In the genomic region with DNA sequence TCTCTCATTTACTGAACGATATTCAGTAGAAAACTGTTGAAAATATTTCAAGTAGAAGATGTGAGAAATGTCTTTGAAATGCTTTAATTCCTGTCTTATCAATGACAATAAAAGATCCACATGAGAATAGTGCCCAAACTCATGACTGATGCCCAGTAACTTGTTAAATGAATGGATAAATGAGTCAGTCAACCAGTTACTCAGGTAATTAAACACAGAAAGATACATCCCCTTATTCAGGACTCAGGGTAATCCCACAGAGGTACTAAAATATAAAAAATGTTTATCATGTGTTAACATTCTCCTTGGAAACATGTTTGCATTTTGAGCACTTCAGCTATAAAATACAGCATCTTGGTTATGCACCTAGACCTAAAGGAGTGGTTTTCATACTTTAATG, we compare ENCODE assay signal across 22 cellular contexts.
DNase-seq lines count a peak whose midpoint lies in the region; ATAC-seq and TF ChIP-seq lines count a peak whose summit lies in the region.
"Had no signal": no experiment of that assay in that cellular context is flagged by ENCODE, and none has a peak within 500 bp of the region (broad histone marks: within the 10 kb centered on the region; RNA-seq: fewer than 3 reads in every experiment).

No MANE protein-coding gene starts in this region.

- peaks cover 50% of the 10 kb centered on the region for H3K36me3 Mint-ChIP-seq in activated T-cell treated with anti-CD3 and anti-CD28 coated beads, Interleukin-2, amount 50 U/mL, for 4 hours (ENCODE audit: insufficient read depth)

- TF ChIP-seq CTCF in coronary artery (IDR thresholded peaks at IDR 0.05) (no peak), gastrocnemius medialis (IDR thresholded peaks at IDR 0.05 in 4 of 5, conservative IDR thresholded peaks at IDR 0.05 in 1 of 5) (no peak), testis (IDR thresholded peaks at IDR 0.05) (no peak)

- intact Hi-C loops in gastrocnemius medialis (cut with DNase I; ENCODE audit: low total_unique reads) (no loop called here), testis (cut with DNase I; ENCODE audit: low total_unique reads) (no loop called here)

- H3K4me1 Mint-ChIP-seq in activated T-cell treated with anti-CD3 and anti-CD28 coated beads, Interleukin-2, amount 50 U/mL, for 4 hours (ENCODE audit: low read depth) = peaks cover 77% of the 10 kb centered on the region

- H4K20me1 ChIP-seq in GM23248 (ENCODE audit: insufficient read depth) = no peaks in the 10 kb centered on the region

- H3K4me3 ChIP-seq in GM23248 (no peak overlapping the region), coronary artery (no peak overlapping the region), gastrocnemius medialis (no peak overlapping the region), testis (no peak overlapping the region)
- H3K4me3 ChIP-seq: ascending aorta; BLaER1 treated with 17β-estradiol and CSF1 and Interleukin-3, amounts not matched to agents 10 nM and 100 nM; Peyer's patch; SJCRH30; skin epidermis had no signal

- in situ Hi-C loops in GM23248 (cut with MboI) = no loop called here
- in situ Hi-C loops in gastrocnemius medialis (cut with MboI; ENCODE audit: low sequenced_read_pairs in 4 of 4) = loop anchor here in 1 of 4 donors (25.0 kb wide), 1 partner anchor 176 kb away; a partner anchor contains a TSS

- H3K4me1 ChIP-seq in GM23248 (ENCODE audit: insufficient read depth) (peaks cover 37% of the 10 kb centered on the region), gastrocnemius medialis (peaks cover 63 to 67% of the 10 kb centered on the region in 2 donors), testis (peaks cover 12% of the 10 kb centered on the region)
- H3K4me1 ChIP-seq: SJCRH30 had no signal

- peak overlapping the region; percentile 16 for H3K4me2 ChIP-seq in GM23248 (ENCODE audit: unreplicated experiment)
- H3K4me2 ChIP-seq: BLaER1 treated with 17β-estradiol and CSF1 and Interleukin-3, amounts not matched to agents 10 nM and 100 nM had no signal

- no peak for DNase-seq in activated T-cell treated with anti-CD3 and anti-CD28 coated beads, Interleukin-2, amount 50 U/mL, for 4 hours
- DNase-seq in activated T-cell treated with anti-CD3 and anti-CD28 coated beads, Interleukin-2, amount 50 U/mL, for 1 hour = no peak
- DNase-seq in GM23248 = no peak
- DNase-seq in coronary artery (ENCODE audit: low spot score) = no peak
- DNase-seq in gastrocnemius medialis = no peak
- DNase-seq in testis = no peak
- DNase-seq in DMS 273 treated with DMSO at 0.1 percent for 48 hours (lab: John Stamatoyannopoulos, UW) = no peak
- DNase-seq: activated CD4-positive, alpha-beta T cell treated with anti-CD3 and anti-CD28 coated beads for 48 hours; activated CD8-positive, alpha-beta memory T cell treated with anti-CD3 and anti-CD28 coated beads, Interleukin-2, amount 50 U/mL, for 48 hours; caudate nucleus; EL; HCEC 1CT; head of caudate nucleus; NCI-H146; NCI-H524; NK-92 treated with Interleukin-12 subunit alpha and Interleukin-12 subunit beta, amount 100 ng/mL, for 24 hours; Peyer's patch; SJCRH30 had no signal

- peak; percentile 38 to 55 for ATAC-seq in activated T-cell treated with anti-CD3 and anti-CD28 coated beads, Interleukin-2, amount 50 U/mL, for 4 hours
- ATAC-seq in gastrocnemius medialis = no peak
- ATAC-seq in GM18502 (IDR thresholded peaks at IDR 0.05; ENCODE audit: poor library complexity, unreplicated experiment) = no peak

- peaks cover 12% of the 10 kb centered on the region for H3K9me3 Mint-ChIP-seq in activated T-cell treated with anti-CD3 and anti-CD28 coated beads, Interleukin-2, amount 50 U/mL, for 4 hours

- no peak overlapping the region for H3K9ac ChIP-seq in GM23248
- H3K9ac ChIP-seq: BLaER1 treated with 17β-estradiol and CSF1 and Interleukin-3, amounts not matched to agents 10 nM and 100 nM had no signal

- H3K79me2 ChIP-seq in GM23248 (ENCODE audit: insufficient read depth) = peaks cover 100% of the 10 kb centered on the region

- H3F3A ChIP-seq in GM23248 (ENCODE audit: insufficient read depth) = peaks cover 37% of the 10 kb centered on the region; the same call in 1 of the 2 replicates

- no peak overlapping the region for H3K4me3 Mint-ChIP-seq in activated T-cell treated with anti-CD3 and anti-CD28 coated beads, Interleukin-2, amount 50 U/mL, for 4 hours

- 93 to 96% methylated on average over 1 of the region's 1 CpG for WGBS in GM23248 (ENCODE audit: low coverage in 1 of 2, low lambda C conversion rate in 2 of 2, missing lambda C conversion rate in 2 of 2), 2 experiments
- 75 to 88% methylated on average over 1 of the region's 1 CpG for WGBS in testis, 2 donors

- H3K27me3 ChIP-seq in GM23248 (replicated peaks; ENCODE audit: insufficient read depth) = no peaks in the 10 kb centered on the region
- no peaks in the 10 kb centered on the region for H3K27me3 ChIP-seq in gastrocnemius medialis
- no peaks in the 10 kb centered on the region for H3K27me3 ChIP-seq in testis
- H3K27me3 ChIP-seq: ascending aorta; BLaER1 treated with 17β-estradiol and CSF1 and Interleukin-3, amounts not matched to agents 10 nM and 100 nM; Peyer's patch; SJCRH30 had no signal

- H3K27ac ChIP-seq in GM23248 = no peak overlapping the region
- peak overlapping the region; percentile 10 to 42 for H3K27ac ChIP-seq in coronary artery
- H3K27ac ChIP-seq in gastrocnemius medialis = peak overlapping the region; percentile 30 to 71 (median 62)
- H3K27ac ChIP-seq in testis = no peak overlapping the region
- H3K27ac ChIP-seq: BLaER1 treated with 17β-estradiol and CSF1 and Interleukin-3, amounts not matched to agents 10 nM and 100 nM; Peyer's patch; SJCRH30 had no signal

- TF ChIP-seq POLR2A in gastrocnemius medialis (IDR thresholded peaks at IDR 0.05) (no peak), testis (IDR thresholded peaks at IDR 0.05) (no peak)

- H3K27me3 Mint-ChIP-seq in activated T-cell treated with anti-CD3 and anti-CD28 coated beads, Interleukin-2, amount 50 U/mL, for 4 hours (ENCODE audit: low read depth) = no peaks in the 10 kb centered on the region

- no peaks in the 10 kb centered on the region for H3K9me2 ChIP-seq in GM23248 (ENCODE audit: insufficient read depth)

- no peak overlapping the region for H2AFZ ChIP-seq in GM23248

- peaks cover 19% of the 10 kb centered on the region for H3K36me3 ChIP-seq in GM23248 (ENCODE audit: low read depth)
- H3K36me3 ChIP-seq in gastrocnemius medialis = peaks cover 0 to 4% of the 10 kb centered on the region in 2 donors
- H3K36me3 ChIP-seq in testis (ENCODE audit: low read depth, missing control alignments) = no peaks in the 10 kb centered on the region

- no peaks in the 10 kb centered on the region for H3K9me3 ChIP-seq in GM23248 (ENCODE audit: low read depth)
- peaks cover 0 to 8% (median 0%) of the 10 kb centered on the region in 3 donors for H3K9me3 ChIP-seq in gastrocnemius medialis
- no peaks in the 10 kb centered on the region for H3K9me3 ChIP-seq in testis
- H3K9me3 ChIP-seq: Peyer's patch, SJCRH30 had no signal

Comparison
In these comparisons a context has a peak if more than half of its experiments do, and no peak if none do; other contexts are left out.
1. ATAC-seq: peak in activated T-cell treated with anti-CD3 and anti-CD28 coated beads, Interleukin-2, amount 50 U/mL, for 4 hours (2 of 2); none in gastrocnemius medialis (0 of 2) and GM18502 (single experiment).
2. H3K27ac ChIP-seq: peak in coronary artery (2 of 2) and gastrocnemius medialis (4 of 4); none in GM23248 (single experiment) and testis (0 of 2).